In genomic region chr20:3209023-3209945, GRCh38 we compare ENCODE assay signal across 8 cellular contexts. TPM values are rescaled to one million over a fixed set of nuclear protein-coding genes. Genes with fewer than 3 reads are reported as not detected.
DNase-seq lines count a peak whose midpoint lies in the region; ATAC-seq and TF ChIP-seq lines count a peak whose summit lies in the region.

ITPA (plus strand) TSS chr20:3209498; CDS start chr20:3209552, 54 bp downstream.

- H3K9me3 ChIP-seq in Peyer's patch (no peaks in the 10 kb centered on the region), neural progenitor cell (ENCODE audit: low read depth) (no peaks in the 10 kb centered on the region), suprapubic skin (no peaks in the 10 kb centered on the region)

- H3K36me3 ChIP-seq in Peyer's patch, result peaks cover 0 to 10% (median 0%) of the 10 kb centered on the region in 3 donors
- no peaks in the 10 kb centered on the region for H3K36me3 ChIP-seq in neural progenitor cell
- peaks cover 16% of the 10 kb centered on the region for H3K36me3 ChIP-seq in suprapubic skin

- DNase-seq in Daoy (ENCODE audit: low read depth), result peak; percentile 57
- DNase-seq in Peyer's patch, result peak; percentile 53 to 75 (median 75)
- peak; percentile 49 for DNase-seq in activated effector memory CD4-positive, alpha-beta T cell treated with Interleukin-2 at 50 U/mL for 16 hours
- DNase-seq in foreskin keratinocyte, result peak in 1 of 2 donors; percentile 17
- peak; percentile 73 for DNase-seq in neural progenitor cell (ENCODE audit: low spot score)
- peak in 1 of 2 donors; percentile 77 for DNase-seq in suprapubic skin (ENCODE audit: low spot score in 2 of 2)

- TF ChIP-seq POLR2A in Peyer's patch (IDR thresholded peaks at IDR 0.05), result peak in 1 of 2 donors; percentile 22
- TF ChIP-seq POLR2A in suprapubic skin (IDR thresholded peaks at IDR 0.05), result no peak

- peak within 1 kb of the TSS; percentile 71 for H3K9ac ChIP-seq in neural progenitor cell

- no peaks in the 10 kb centered on the region for H3K27me3 ChIP-seq in Peyer's patch
- H3K27me3 ChIP-seq in foreskin keratinocyte, result no peaks in the 10 kb centered on the region
- no peaks in the 10 kb centered on the region for H3K27me3 ChIP-seq in neural progenitor cell
- no peaks in the 10 kb centered on the region for H3K27me3 ChIP-seq in suprapubic skin

- under 1% methylated on average over 46 of the region's 55 CpGs for WGBS in suprapubic skin

- H3K4me3 ChIP-seq in Peyer's patch (peak within 1 kb of the TSS; percentile 78 to 98 (median 86)), neural progenitor cell (peak within 1 kb of the TSS; percentile 77), suprapubic skin (peak within 1 kb of the TSS; percentile 89)

- peak in 1 of 6 experiments; percentile 14 for TF ChIP-seq CTCF in Peyer's patch (IDR thresholded peaks at IDR 0.05)
- TF ChIP-seq CTCF in foreskin keratinocyte (conservative IDR thresholded peaks at IDR 0.05), result no peak
- TF ChIP-seq CTCF in neural progenitor cell (IDR thresholded peaks at IDR 0.05), result no peak
- TF ChIP-seq CTCF in suprapubic skin (IDR thresholded peaks at IDR 0.05), result no peak

- peak within 1 kb of the TSS; percentile 98 for H3K4me2 ChIP-seq in neural progenitor cell

- peak within 1 kb of the TSS; percentile 96 for H3K4me3 Mint-ChIP-seq in neural progenitor cell

- peaks cover 46% of the 10 kb centered on the region for H3K79me2 ChIP-seq in neural progenitor cell (ENCODE audit: low read depth)

- peaks cover 20% of the 10 kb centered on the region for H3F3A ChIP-seq in neural progenitor cell (ENCODE audit: low read depth)

- TF ChIP-seq EP300 in suprapubic skin (IDR thresholded peaks at IDR 0.05), result peak; percentile 28

- peak; percentile 46 for ATAC-seq in HG03095 (IDR thresholded peaks at IDR 0.05; ENCODE audit: unreplicated experiment)
- ATAC-seq in foreskin keratinocyte, result peak; percentile 47
- ATAC-seq in GM18868 (IDR thresholded peaks at IDR 0.05; ENCODE audit: unreplicated experiment), result no peak

- peaks cover 4% of the 10 kb centered on the region for H3K27me3 Mint-ChIP-seq in neural progenitor cell (ENCODE audit: insufficient read depth, low read depth)

- no peaks in the 10 kb centered on the region for H4K20me1 ChIP-seq in neural progenitor cell (ENCODE audit: low read depth)

- peaks cover 0 to 7% (median 4%) of the 10 kb centered on the region in 4 donors for H3K4me1 ChIP-seq in Peyer's patch
- H3K4me1 ChIP-seq in foreskin keratinocyte, result no peaks in the 10 kb centered on the region
- H3K4me1 ChIP-seq in neural progenitor cell, result peaks cover 8% of the 10 kb centered on the region
- H3K4me1 ChIP-seq in suprapubic skin, result peaks cover 17% of the 10 kb centered on the region

- H2AFZ ChIP-seq in neural progenitor cell (replicated peaks), result peak within 1 kb of the TSS; percentile 97

- peak within 1 kb of the TSS; percentile 93 for H3K27ac Mint-ChIP-seq in neural progenitor cell

- H3K4me1 Mint-ChIP-seq in neural progenitor cell, result peaks cover 16% of the 10 kb centered on the region

- no peaks in the 10 kb centered on the region for H3K9me3 Mint-ChIP-seq in neural progenitor cell

- H3K36me3 Mint-ChIP-seq in neural progenitor cell, result peaks cover 3% of the 10 kb centered on the region

- H3K27ac ChIP-seq in Peyer's patch (peak within 1 kb of the TSS; percentile 85 to 87 (median 86)), foreskin keratinocyte (peak within 1 kb of the TSS; percentile 61), neural progenitor cell (peak within 1 kb of the TSS; percentile 30), suprapubic skin (peak within 1 kb of the TSS; percentile 80)

RNA-seq across cellular contexts. Expression of gene ITPA, which starts in this region (rescaled TPM):
- 102 and 106 TPM in 2 replicates for total RNA-seq in Daoy (2014; rRNA removed; shearing (Covaris generic))
- total RNA-seq in Peyer's patch (10 to 100 TPM; 35.7 to 76.7 (median 51.8) TPM), foreskin keratinocyte (47.2 and 58.0 TPM in 2 replicates), neural progenitor cell (ENCODE audit: low replicate concordance) (18.2 and 27.7 TPM in 2 replicates), suprapubic skin (10 to 100 TPM; 40.5 to 72.4 (median 53.6) TPM)
- polyA plus RNA-seq in foreskin keratinocyte, result 82.1 and 97.0 TPM in 2 replicates

Comparison
In these comparisons a context has a peak if more than half of its experiments do, and no peak if none do; other contexts are left out.
1. H3K27ac ChIP-seq: peak in every context shown above with its lines; median percentile 86 in Peyer's patch; 80 in suprapubic skin; 61 in foreskin keratinocyte; 30 in neural progenitor cell.